In genomic region chr16:30091474-30092372, GRCh38 we compare ENCODE assay signal across 8 cellular contexts. TPM values are rescaled to one million over a fixed set of nuclear protein-coding genes. Genes with fewer than 3 reads are reported as not detected.
A peak's percentile ranks its signal among the peaks of the same experiment; 100 is the strongest.
DNase-seq lines count a peak whose midpoint lies in the region; ATAC-seq and TF ChIP-seq lines count a peak whose summit lies in the region.

TSS of gene TBX6 (minus strand) at chr16:30091924. CDS start at chr16:30091193, 731 bp downstream.

- TF ChIP-seq POLR2A in lower leg skin (IDR thresholded peaks at IDR 0.05), result no peak

- peaks cover 0 to 9% (median 0%) of the 10 kb centered on the region in 7 donors for H3K9me3 Mint-ChIP-seq in CD4-positive, CD25-positive, alpha-beta regulatory T cell

- peak within 1 kb of the TSS; percentile 81 for H3K27ac ChIP-seq in CD4-positive, CD25-positive, alpha-beta regulatory T cell (ENCODE audit: insufficient read depth, low read length, poor library complexity, severe bottlenecking)

- peaks cover 14% of the 10 kb centered on the region for H3K36me3 ChIP-seq in CD4-positive, CD25-positive, alpha-beta regulatory T cell (ENCODE audit: control insufficient read depth, insufficient read depth, low read length)

- no peaks in the 10 kb centered on the region for H3K27me3 ChIP-seq in CD4-positive, CD25-positive, alpha-beta regulatory T cell (ENCODE audit: control insufficient read depth, insufficient read depth, low read length)

- peaks cover 52% of the 10 kb centered on the region for H3K4me1 ChIP-seq in CD4-positive, CD25-positive, alpha-beta regulatory T cell (ENCODE audit: control insufficient read depth, insufficient read depth, low read length, poor library complexity, severe bottlenecking)

- H3K9me3 ChIP-seq in CD4-positive, CD25-positive, alpha-beta regulatory T cell (ENCODE audit: control insufficient read depth in 2 of 2, low read length in 2 of 2), result peaks cover 0 to 4% of the 10 kb centered on the region in 2 experiments

- intact Hi-C loops in lower leg skin (cut with DNase I; ENCODE audit: low total_unique reads), result no loop called here

- H3K4me3 Mint-ChIP-seq in CD4-positive, CD25-positive, alpha-beta regulatory T cell, result peak within 1 kb of the TSS; percentile 88 to 90 (median 90)

- peaks cover 8 to 59% (median 24%) of the 10 kb centered on the region in 4 donors for H3K4me1 Mint-ChIP-seq in CD4-positive, CD25-positive, alpha-beta regulatory T cell

- H3K4me3 ChIP-seq in CD4-positive, CD25-positive, alpha-beta regulatory T cell (ENCODE audit: low read depth, low read length), result peak within 1 kb of the TSS; percentile 65
- peak within 1 kb of the TSS; percentile 23 for H3K4me3 ChIP-seq in lower leg skin (ENCODE audit: low read depth, poor library complexity, severe bottlenecking)

- 1% methylated on average over 33 to 72 of the region's 76 CpGs for WGBS in lower leg skin, 2 donors

- peaks cover 18% of the 10 kb centered on the region for H3K36me3 Mint-ChIP-seq in CD4-positive, CD25-positive, alpha-beta regulatory T cell

- H3K27ac Mint-ChIP-seq in CD4-positive, CD25-positive, alpha-beta regulatory T cell, result peak within 1 kb of the TSS; percentile 84 to 97 (median 96)

- peak in 2 of 3 donors; percentile 12 to 24 for TF ChIP-seq CTCF in lower leg skin (IDR thresholded peaks at IDR 0.05)

- H3K27me3 Mint-ChIP-seq in CD4-positive, CD25-positive, alpha-beta regulatory T cell, result no peaks in the 10 kb centered on the region

- peak; percentile 87 to 90 for ATAC-seq in CD4-positive, CD25-positive, alpha-beta regulatory T cell (ENCODE audit: low read depth in 2 of 2)
- peak; percentile 57 for ATAC-seq in GM19372 (IDR thresholded peaks at IDR 0.05; ENCODE audit: low read depth, unreplicated experiment)
- peak; percentile 57 for ATAC-seq in HG03521 (IDR thresholded peaks at IDR 0.05; ENCODE audit: unreplicated experiment)

- DNase-seq in CD4-positive, CD25-positive, alpha-beta regulatory T cell, result peak; percentile 90 to 95 (median 93)
- DNase-seq in NCI-H526 treated with DMSO at 0.1 percent for 48 hours (lab: John Stamatoyannopoulos, UW) (peak; percentile 71), dermis blood vessel endothelial cell (peak; percentile 96), lower leg skin (ENCODE audit: low spot score in 2 of 2) (peak; percentile 90 to 98)
- DNase-seq in activated CD4-positive, alpha-beta T cell treated with anti-CD3 and anti-CD28 coated beads, Interleukin-2, amount 50 U/mL, for 4 hours, result peak; percentile 88 to 89
- DNase-seq in stimulated activated CD4-positive, alpha-beta T cell treated with anti-CD3 and anti-CD28 coated beads, Interleukin-4, amount 100 ng/mL, for 4 hours, result peak; percentile 90 to 93

RNA-seq across cellular contexts. Expression of gene TBX6, which starts in this region (rescaled TPM):
- 0.42 TPM for total RNA-seq in CD4-positive, CD25-positive, alpha-beta regulatory T cell
- polyA plus RNA-seq in CD4-positive, CD25-positive, alpha-beta regulatory T cell, result under 1 TPM in 1 of 4 donors, not detected in 3; 0.29 TPM
- total RNA-seq in dermis blood vessel endothelial cell (0.17 and 0.23 TPM in 2 replicates), lower leg skin (1 to 10 TPM; 2.6 to 7.2 (median 3.8) TPM)

Comparison
In these comparisons a context has a peak if more than half of its experiments do, and no peak if none do; other contexts are left out.
1. Peak in every context shown above with its lines: DNase-seq, ATAC-seq, H3K4me3 ChIP-seq and H3K27ac ChIP-seq.
2. Peak in DNase-seq, ATAC-seq, H3K4me3 ChIP-seq and H3K27ac ChIP-seq in CD4-positive, CD25-positive, alpha-beta regulatory T cell; RNA of the gene not detected or under 1 TPM.
3. Peak in DNase-seq in dermis blood vessel endothelial cell; RNA of the gene not detected or under 1 TPM.